Comparison of ENCODE assay signal across 30 cellular contexts in genomic region chr15:69026355-69026754, GRCh38. TPM values are rescaled to one million over a fixed set of nuclear protein-coding genes. Genes with fewer than 3 reads are reported as not detected.
"Had no signal": no experiment of that assay in that cellular context is flagged by ENCODE, and none has a peak within 500 bp of the region (broad histone marks: within the 10 kb centered on the region; RNA-seq: fewer than 3 reads in every experiment).

No MANE protein-coding gene starts in this region.

- H3K27ac ChIP-seq: ascending aorta, cardiac muscle cell, colonic mucosa, gastroesophageal sphincter, testis, transverse colon, VCaP had no signal

- H3K4me3 Mint-ChIP-seq: activated CD4-positive, alpha-beta memory T cell treated with anti-CD3 and anti-CD28 coated beads, Interleukin-2, amount 10 ng/mL, durations not matched to agents 7 days and 5 days; activated CD4-positive, alpha-beta T cell treated with anti-CD3 and anti-CD28 coated beads, Interleukin-2, amount 10 ng/mL, durations not matched to agents 7 days and 5 days; activated naive CD4-positive, alpha-beta T cell treated with anti-CD3 and anti-CD28 coated beads, Interleukin-2, amount 10 ng/mL, durations not matched to agents 7 days and 5 days; activated naive CD8-positive, alpha-beta T cell treated with anti-CD3 and anti-CD28 coated beads, Interleukin-2, amount 10 ng/mL, durations not matched to agents 7 days and 5 days; activated T-cell treated with anti-CD3 and anti-CD28 coated beads, Interleukin-2, amount 50 U/mL, for 24 hours; brain; effector memory CD8-positive, alpha-beta T cell; immature natural killer cell; memory B cell; naive thymus-derived CD8-positive, alpha-beta T cell; neural crest cell had no signal

- H3K36me3 Mint-ChIP-seq: activated naive CD4-positive, alpha-beta T cell treated with anti-CD3 and anti-CD28 coated beads, Interleukin-2, amount 10 ng/mL, durations not matched to agents 7 days and 5 days; activated naive CD8-positive, alpha-beta T cell treated with anti-CD3 and anti-CD28 coated beads, Interleukin-2, amount 10 ng/mL, durations not matched to agents 7 days and 5 days; brain; immature natural killer cell; memory B cell; naive thymus-derived CD8-positive, alpha-beta T cell had no signal

- ATAC-seq: activated CD4-positive, CD25-positive, alpha-beta regulatory T cell treated with anti-CD3 and anti-CD28 coated beads, Interleukin-2, amount 50 U/mL, for 24 hours; effector memory CD8-positive, alpha-beta T cell; gastroesophageal sphincter; naive thymus-derived CD8-positive, alpha-beta T cell; right cardiac atrium had no signal

- H3K27me3 ChIP-seq: ascending aorta, cardiac muscle cell, colonic mucosa, testis, transverse colon had no signal

- H3K36me3 ChIP-seq: ascending aorta, cardiac muscle cell, colonic mucosa, gastroesophageal sphincter, spleen, transverse colon had no signal

- H3K9me3 ChIP-seq: ascending aorta, colonic mucosa, gastroesophageal sphincter, spleen, testis, transverse colon had no signal

- H3K27ac Mint-ChIP-seq: activated CD4-positive, alpha-beta memory T cell treated with anti-CD3 and anti-CD28 coated beads, Interleukin-2, amount 10 ng/mL, durations not matched to agents 7 days and 5 days; activated CD4-positive, alpha-beta T cell treated with anti-CD3 and anti-CD28 coated beads, Interleukin-2, amount 10 ng/mL, durations not matched to agents 7 days and 5 days; activated naive CD4-positive, alpha-beta T cell treated with anti-CD3 and anti-CD28 coated beads, Interleukin-2, amount 10 ng/mL, durations not matched to agents 7 days and 5 days; activated naive CD8-positive, alpha-beta T cell treated with anti-CD3 and anti-CD28 coated beads, Interleukin-2, amount 10 ng/mL, durations not matched to agents 7 days and 5 days; activated T-cell treated with anti-CD3 and anti-CD28 coated beads, Interleukin-2, amount 50 U/mL, for 24 hours; brain; effector memory CD8-positive, alpha-beta T cell; immature natural killer cell; memory B cell had no signal

- H3K4me3 ChIP-seq: ascending aorta, cardiac muscle cell, colonic mucosa, gastroesophageal sphincter, spleen, testis, transverse colon had no signal

- H3K4me1 ChIP-seq: ascending aorta, colonic mucosa, testis, transverse colon had no signal

- DNase-seq: activated CD4-positive, alpha-beta memory T cell treated with anti-CD3 and anti-CD28 coated beads, Interleukin-2, amount 10 ng/mL, durations not matched to agents 7 days and 5 days; activated CD4-positive, alpha-beta T cell treated with anti-CD3 and anti-CD28 coated beads, Interleukin-2, amount 10 ng/mL, durations not matched to agents 7 days and 5 days; activated CD8-positive, alpha-beta memory T cell treated with anti-CD3 and anti-CD28 coated beads, Interleukin-2, amount 50 U/mL, for 48 hours; activated gamma-delta T cell; activated naive CD4-positive, alpha-beta T cell treated with anti-CD3 and anti-CD28 coated beads, Interleukin-2, amount 10 ng/mL, durations not matched to agents 7 days and 5 days; activated naive CD8-positive, alpha-beta T cell treated with anti-CD3 and anti-CD28 coated beads, Interleukin-2, amount 10 ng/mL, durations not matched to agents 7 days and 5 days; activated T-cell treated with anti-CD3 and anti-CD28 coated beads, Interleukin-2, amount 50 U/mL, for 24 hours; cerebellar nuclear complex; colonic mucosa; effector memory CD8-positive, alpha-beta T cell; erythroblast; hippocampal formation; immature natural killer cell; kidney; naive thymus-derived CD8-positive, alpha-beta T cell; occipital lobe; right cardiac atrium; spleen; stimulated activated naive CD4-positive, alpha-beta T cell treated with Interleukin-2 at 50 U/mL for 16 hours; testis; transverse colon had no signal

- H3K9me3 Mint-ChIP-seq: activated CD4-positive, alpha-beta memory T cell treated with anti-CD3 and anti-CD28 coated beads, Interleukin-2, amount 10 ng/mL, durations not matched to agents 7 days and 5 days; activated CD4-positive, alpha-beta T cell treated with anti-CD3 and anti-CD28 coated beads, Interleukin-2, amount 10 ng/mL, durations not matched to agents 7 days and 5 days; activated naive CD4-positive, alpha-beta T cell treated with anti-CD3 and anti-CD28 coated beads, Interleukin-2, amount 10 ng/mL, durations not matched to agents 7 days and 5 days; activated naive CD8-positive, alpha-beta T cell treated with anti-CD3 and anti-CD28 coated beads, Interleukin-2, amount 10 ng/mL, durations not matched to agents 7 days and 5 days; activated T-cell treated with anti-CD3 and anti-CD28 coated beads, Interleukin-2, amount 50 U/mL, for 24 hours; effector memory CD8-positive, alpha-beta T cell; immature natural killer cell; memory B cell; naive thymus-derived CD8-positive, alpha-beta T cell; neural crest cell had no signal

- H3K4me1 Mint-ChIP-seq: activated naive CD4-positive, alpha-beta T cell treated with anti-CD3 and anti-CD28 coated beads, Interleukin-2, amount 10 ng/mL, durations not matched to agents 7 days and 5 days; brain had no signal

- FAIRE-seq: kidney had no signal

RNA-seq across cellular contexts. Expression of gene NOX5, which starts 11.9 kb away (rescaled TPM):
- total RNA-seq: activated CD4-positive, alpha-beta memory T cell treated with anti-CD3 and anti-CD28 coated beads, Interleukin-2, amount 10 ng/mL, durations not matched to agents 7 days and 5 days; activated CD4-positive, alpha-beta T cell treated with anti-CD3 and anti-CD28 coated beads, Interleukin-2, amount 10 ng/mL, durations not matched to agents 7 days and 5 days; neural crest cell; pulmonary artery endothelial cell had no signal
- polyA plus RNA-seq: naive thymus-derived CD8-positive, alpha-beta T cell had no signal
